ENCODE assay signal across 8 cellular contexts in genomic region chr9:32525506-32525905, GRCh38. TPM values are rescaled to one million over a fixed set of nuclear protein-coding genes. Genes with fewer than 3 reads are reported as not detected.
A peak's percentile ranks its signal among the peaks of the same experiment; 100 is the strongest.
DNase-seq lines count a peak whose midpoint lies in the region; ATAC-seq and TF ChIP-seq lines count a peak whose summit lies in the region.

No MANE protein-coding gene starts in this region.

- H2AFZ ChIP-seq in Karpas-422 (ENCODE audit: low read length): peak overlapping the region; percentile 88

- H4K20me1 ChIP-seq in Karpas-422 (ENCODE audit: insufficient read depth, low read depth, low read length): no peaks in the 10 kb centered on the region

- peaks cover 4% of the 10 kb centered on the region; the same call in 1 of the 2 replicates for H3K9me3 ChIP-seq in AG04450 (ENCODE audit: control insufficient read depth, insufficient read depth, low read length)
- H3K9me3 ChIP-seq in Karpas-422 (ENCODE audit: low read length): no peaks in the 10 kb centered on the region

- H3K4me2 ChIP-seq in Karpas-422 (ENCODE audit: low read depth, low read length, poor library complexity, severe bottlenecking): peak overlapping the region; percentile 98

- peak overlapping the region; percentile 84 for H3K4me3 ChIP-seq in AG04450 (ENCODE audit: low read depth, low read length)
- H3K4me3 ChIP-seq in Karpas-422 (ENCODE audit: low read length): peak overlapping the region; percentile 87

- peak overlapping the region; percentile 80 for H3K9ac ChIP-seq in Karpas-422 (ENCODE audit: low read length)

- peaks cover 30% of the 10 kb centered on the region for H3K4me1 ChIP-seq in Karpas-422 (ENCODE audit: low read length)

- H3K27ac ChIP-seq in AG04450 (ENCODE audit: low read depth, low read length): peak overlapping the region; percentile 73
- H3K27ac ChIP-seq in Karpas-422 (ENCODE audit: low read length): peak overlapping the region; percentile 70

- ATAC-seq in GM19351 (IDR thresholded peaks at IDR 0.05; ENCODE audit: unreplicated experiment): peak; percentile 10
- peak; percentile 21 for ATAC-seq in stimulated activated naive CD8-positive, alpha-beta T cell treated with anti-CD3 and anti-CD28 coated beads, Interleukin-15, Interleukin-2, amounts not matched to agents 100 U/mL and 50 U/mL, for 24 hours

- TF ChIP-seq CTCF in AG04450 (IDR thresholded peaks at IDR 0.05; ENCODE audit: low read depth, low read length): no peak

- H3K27me3 ChIP-seq in AG04450 (ENCODE audit: control insufficient read depth, insufficient read depth, low read length) (no peaks in the 10 kb centered on the region), Karpas-422 (ENCODE audit: low read length) (no peaks in the 10 kb centered on the region)

- no peak for DNase-seq in AG04450 (ENCODE audit: low read depth, low spot score)
- no peak for DNase-seq in Karpas-422
- DNase-seq in astrocyte of the hippocampus (ENCODE audit: low read depth, low spot score): peak; percentile 17
- DNase-seq in inferior parietal cortex (ENCODE audit: extremely low spot score): peak; percentile 18
- no peak for DNase-seq in stimulated activated naive CD8-positive, alpha-beta T cell treated with anti-CD3 and anti-CD28 coated beads, Interleukin-15, Interleukin-2, amounts not matched to agents 100 U/mL and 50 U/mL, for 24 hours
- no peak for DNase-seq in putamen (ENCODE audit: low spot score)
- no peak for DNase-seq in NCI-H345 treated with DMSO at 0.1 percent for 48 hours (lab: John Stamatoyannopoulos, UW; ENCODE audit: unreplicated experiment)

- no peaks in the 10 kb centered on the region for H3K9me2 ChIP-seq in Karpas-422 (replicated peaks; ENCODE audit: insufficient read depth, low read length)

- H3K36me3 ChIP-seq in Karpas-422 (ENCODE audit: insufficient read depth, low read length): 0 out of 2 replicates have a peak, but pooled peaks cover under 1% of the 10 kb centered on the region

- CTCF ChIA-PET in AG04450 (lab: Charles Lee): interaction anchor here (1.0 to 3.8 kb wide), 14 partner anchors 15 to 147 kb away, joined by 3 to 63 read pairs (median 5); partner anchors contain the start of gene NDUFB6

- POLR2A ChIA-PET in AG04450 (lab: Yijun Ruan, JAX): interaction anchor here (0.6 to 2.5 kb wide), 4 partner anchors 26 to 499 kb away, joined by 3 to 17 read pairs (median 6); partner anchors contain the start of genes DNAJA1, SMIM27 and TOPORS

- peaks cover 31% of the 10 kb centered on the region for H3K79me2 ChIP-seq in Karpas-422 (ENCODE audit: low read length)

RNA-seq across cellular contexts. Expression of gene RIGI, which starts 0.5 kb away (rescaled TPM):
- 8.4 and 11.1 TPM in 2 replicates for polyA plus RNA-seq in AG04450 (2011; rRNA removed)
- 5.0 and 7.7 TPM in 2 replicates for polyA minus RNA-seq in AG04450 (2011; rRNA and poly(A)+ RNA removed)
- 6.6 and 13.2 TPM in 2 replicates for total RNA-seq in Karpas-422 (2014; rRNA removed; shearing (Covaris generic); ENCODE audit: low replicate concordance)

RNA-seq across cellular contexts. Expression of gene SMIM27, which starts 26.6 kb away (rescaled TPM):
- 7.2 and 11.6 TPM in 2 replicates for polyA plus RNA-seq in AG04450 (2011; rRNA removed)
- polyA minus RNA-seq in AG04450 (2011; rRNA and poly(A)+ RNA removed): 1.3 and 1.7 TPM in 2 replicates
- 3.5 and 12.6 TPM in 2 replicates for total RNA-seq in Karpas-422 (2014; rRNA removed; shearing (Covaris generic); ENCODE audit: low replicate concordance)

RNA-seq across cellular contexts. Expression of gene TOPORS, which starts 26.9 kb away (rescaled TPM):
- 14.4 and 20.4 TPM in 2 replicates for polyA plus RNA-seq in AG04450 (2011; rRNA removed)
- 15.2 and 25.8 TPM in 2 replicates for polyA minus RNA-seq in AG04450 (2011; rRNA and poly(A)+ RNA removed)
- total RNA-seq in Karpas-422 (2014; rRNA removed; shearing (Covaris generic); ENCODE audit: low replicate concordance): 16.3 and 21.2 TPM in 2 replicates

RNA-seq across cellular contexts. Expression of gene NDUFB6, which starts 47.5 kb away (rescaled TPM):
- 60.2 and 65.3 TPM in 2 replicates for polyA plus RNA-seq in AG04450 (2011; rRNA removed)
- 13.7 and 18.1 TPM in 2 replicates for polyA minus RNA-seq in AG04450 (2011; rRNA and poly(A)+ RNA removed)
- 72.4 and 95.6 TPM in 2 replicates for total RNA-seq in Karpas-422 (2014; rRNA removed; shearing (Covaris generic); ENCODE audit: low replicate concordance)

Comparison
In these comparisons a context has a peak if more than half of its experiments do, and no peak if none do; other contexts are left out.
1. DNase-seq: peak in astrocyte of the hippocampus (single experiment) and inferior parietal cortex (single experiment); none in AG04450 (single experiment), Karpas-422 (single experiment), stimulated activated naive CD8-positive, alpha-beta T cell treated with anti-CD3 and anti-CD28 coated beads, Interleukin-15, Interleukin-2, amounts not matched to agents 100 U/mL and 50 U/mL, for 24 hours (single experiment), putamen (single experiment) and NCI-H345 treated with DMSO at 0.1 percent for 48 hours (single experiment).